ENCODE assay signal across 18 cellular contexts in the genomic region with DNA sequence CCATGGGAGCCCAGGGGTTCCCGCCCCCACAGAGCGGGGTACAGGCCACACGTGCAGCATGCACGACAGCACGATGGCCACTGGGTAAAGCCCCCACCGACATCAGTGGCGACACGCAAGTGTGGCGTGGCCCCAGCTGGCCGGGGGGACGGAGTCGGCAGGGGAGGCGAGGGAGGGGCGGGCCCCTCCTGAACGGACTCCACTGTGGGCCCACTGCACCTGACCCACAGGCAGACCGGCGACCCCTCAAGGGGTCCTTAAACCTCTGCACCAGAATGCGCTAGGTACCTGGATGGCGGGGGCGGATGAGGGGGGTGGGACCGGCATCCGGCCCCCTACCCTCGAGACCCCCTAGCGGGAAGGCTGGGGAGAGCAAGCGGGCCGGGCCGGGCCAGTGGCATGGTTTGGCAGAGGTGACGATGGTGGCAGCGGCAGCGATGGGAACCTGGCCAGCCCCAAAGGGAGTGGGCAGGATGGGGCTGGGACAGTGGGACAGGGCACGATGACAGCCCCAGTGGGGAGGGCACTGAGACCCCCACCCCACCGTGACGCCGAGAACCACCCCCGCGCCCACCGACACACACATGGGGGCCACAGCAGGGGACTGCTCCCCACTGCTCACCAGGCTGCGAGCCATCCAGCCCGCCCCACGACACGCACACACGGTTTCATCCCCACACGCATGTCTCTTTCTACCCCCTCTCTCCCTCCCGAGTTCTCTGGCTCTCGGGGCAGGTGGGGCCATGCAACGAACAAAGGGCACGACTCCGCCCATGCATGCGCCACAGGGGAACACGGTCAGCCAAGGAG.
"Had no signal": no experiment of that assay in that cellular context is flagged by ENCODE, and none has a peak within 500 bp of the region (broad histone marks: within the 10 kb centered on the region; RNA-seq: fewer than 3 reads in every experiment).

No MANE protein-coding gene starts in this region.

- H3K4me3 Mint-ChIP-seq: activated CD4-positive, alpha-beta T cell treated with anti-CD3 and anti-CD28 coated beads for 36 hours; activated naive CD8-positive, alpha-beta T cell; T-helper 2 cell treated with Interferon-gamma antibody and Interleukin-4, amounts not matched to agents 5 μg/mL and 100 μg/mL, for 36 hours; WTC11 had no signal

- H3K27ac Mint-ChIP-seq: activated CD4-positive, alpha-beta T cell treated with anti-CD3 and anti-CD28 coated beads for 36 hours; activated naive CD8-positive, alpha-beta T cell; T-helper 2 cell treated with Interferon-gamma antibody and Interleukin-4, amounts not matched to agents 5 μg/mL and 100 μg/mL, for 36 hours; WTC11 had no signal

- H3K36me3 ChIP-seq: cardiac muscle cell, stomach had no signal

- H3K36me3 Mint-ChIP-seq: activated naive CD8-positive, alpha-beta T cell had no signal

- H3K9me3 ChIP-seq: SK-N-SH had no signal

- ATAC-seq: activated CD4-positive, alpha-beta T cell treated with anti-CD3 and anti-CD28 coated beads for 36 hours; left colon; WTC11 had no signal

- H3K4me1 ChIP-seq: parathyroid adenoma had no signal

- DNase-seq: activated CD4-positive, alpha-beta T cell treated with anti-CD3 and anti-CD28 coated beads for 36 hours; activated CD4-positive, alpha-beta T cell treated with anti-CD3 and anti-CD28 coated beads, Interleukin-2, amount 50 U/mL, for 48 hours; dermis blood vessel endothelial cell; effector memory CD4-positive, alpha-beta T cell; foreskin fibroblast; left colon; mammary epithelial cell; SK-N-SH; stimulated activated CD4-positive, alpha-beta T cell treated with anti-CD3 and anti-CD28 coated beads, Interleukin-12 subunit alpha, Interleukin-12 subunit beta, amount 100 ng/mL, for 4 hours; stimulated activated CD4-positive, alpha-beta T cell treated with anti-CD3 and anti-CD28 coated beads, Interleukin-1b, Interleukin-23, amount 100 ng/mL, for 48 hours; stomach; trophoblast cell had no signal

- H3K4me1 Mint-ChIP-seq: activated CD4-positive, alpha-beta T cell treated with anti-CD3 and anti-CD28 coated beads for 36 hours; WTC11 had no signal

- H3K27me3 ChIP-seq: cardiac muscle cell, hepatocyte had no signal

- H3K27ac ChIP-seq: cardiac muscle cell, hepatocyte, parathyroid adenoma, stomach had no signal

- H3K4me3 ChIP-seq: cardiac muscle cell, hepatocyte, stomach had no signal
